Comparison of ENCODE assay signal across 8 cellular contexts in genomic region chr10:3172446-3173172, GRCh38. TPM values are rescaled to one million over a fixed set of nuclear protein-coding genes. Genes with fewer than 3 reads are reported as not detected.
DNase-seq lines count a peak whose midpoint lies in the region; TF ChIP-seq lines count a peak whose summit lies in the region.

PITRM1 (minus strand) TSS chr10:3172782; CDS start chr10:3172772, 10 bp downstream.

- no peak within 1 kb of the TSS for H3T11ph ChIP-seq in H9 (ENCODE audit: low read length)

- no peak within 1 kb of the TSS for H2BK120ac ChIP-seq in H9 (ENCODE audit: low read depth, low read length, poor library complexity, severe bottlenecking)

- H3K27ac ChIP-seq in H9 (ENCODE audit: insufficient read length, low read depth, low read length) (no peak within 1 kb of the TSS), stomach smooth muscle (ENCODE audit: low read length) (peak within 1 kb of the TSS; percentile 55)

- H3K14ac ChIP-seq in H9 (ENCODE audit: insufficient read depth, low read length): 0 out of 2 replicates have a peak within 1 kb of the TSS, but pooled peaks have one; percentile 33

- H3K27ac Mint-ChIP-seq in H9 (peak within 1 kb of the TSS; percentile 70 to 95 (median 84); a peak in 5 of 7 replicates), neural crest cell (ENCODE audit: unreplicated experiment) (peak within 1 kb of the TSS; percentile 73)

- no peak within 1 kb of the TSS for H3K56ac ChIP-seq in H9 (ENCODE audit: insufficient read length, low read depth, low read length)

- no peaks in the 10 kb centered on the region for H3K79me2 ChIP-seq in H9 (ENCODE audit: insufficient read depth, low read length)

- peak within 1 kb of the TSS; percentile 81 for H3K18ac ChIP-seq in H9 (ENCODE audit: insufficient read length, low read depth, low read length)

- DNase-seq in H9 (peak; percentile 99), MG63 (peak; percentile 99), SHP77 treated with DMSO at 0.1 percent for 48 hours (lab: John Stamatoyannopoulos, UW) (peak; percentile 87), activated gamma-delta T cell (lab: John Stamatoyannopoulos, UW) (peak; percentile 98), fibroblast of villous mesenchyme (ENCODE audit: low read depth) (peak; percentile 99), neural crest cell (ENCODE audit: low read depth, low spot score) (peak; percentile 96)

- no peak within 1 kb of the TSS for H2BK15ac ChIP-seq in H9 (ENCODE audit: low read depth, low read length)

- H4K8ac ChIP-seq in H9 (replicated peaks; ENCODE audit: insufficient read length, low read depth, low read length): no peak within 1 kb of the TSS

- H2BK5ac ChIP-seq in H9 (ENCODE audit: insufficient read length, low read length): no peak within 1 kb of the TSS

- H3K9me3 Mint-ChIP-seq in H9: no peaks in the 10 kb centered on the region
- H3K9me3 Mint-ChIP-seq in neural crest cell: peaks cover 3% of the 10 kb centered on the region

- peak within 1 kb of the TSS; percentile 70 for H3K4me2 ChIP-seq in H9 (ENCODE audit: insufficient read depth, insufficient read length, low read length)

- H3K36me3 ChIP-seq in ES-I3 (ENCODE audit: insufficient read depth, low read length) (peaks cover 6% of the 10 kb centered on the region; the same call in 1 of the 2 replicates), MG63 (peaks cover 18% of the 10 kb centered on the region), stomach smooth muscle (ENCODE audit: control insufficient read depth in 2 of 2, insufficient read depth in 2 of 2, low read length in 2 of 2) (peaks cover 14 to 19% of the 10 kb centered on the region in 2 donors)

- no peak within 1 kb of the TSS for H3K23ac ChIP-seq in H9 (ENCODE audit: insufficient read length, low read depth, low read length)

- no peak within 1 kb of the TSS for H4K91ac ChIP-seq in H9 (ENCODE audit: insufficient read length, low read depth, low read length)

- H3K9me3 ChIP-seq in ES-I3 (ENCODE audit: control insufficient read depth, insufficient read depth, low read length): no peaks in the 10 kb centered on the region; the same call in 1 of the 2 replicates
- H3K9me3 ChIP-seq in H9 (ENCODE audit: control insufficient read depth, low read depth, low read length): no peaks in the 10 kb centered on the region
- H3K9me3 ChIP-seq in MG63: no peaks in the 10 kb centered on the region
- no peaks in the 10 kb centered on the region for H3K9me3 ChIP-seq in stomach smooth muscle (ENCODE audit: control insufficient read depth in 2 of 2, low read length in 2 of 2)

- no peaks in the 10 kb centered on the region for H3K79me1 ChIP-seq in H9 (ENCODE audit: insufficient read depth, low read depth, low read length, poor library complexity, severe bottlenecking)

- no peaks in the 10 kb centered on the region for H3K27me3 ChIP-seq in H9 (ENCODE audit: insufficient read depth, low read length)
- peaks cover 10% of the 10 kb centered on the region for H3K27me3 ChIP-seq in MG63
- H3K27me3 ChIP-seq in stomach smooth muscle (ENCODE audit: control insufficient read depth in 1 of 2, insufficient read depth in 2 of 2, low read length in 2 of 2): no peaks in the 10 kb centered on the region

- no peak within 1 kb of the TSS for H2AK5ac ChIP-seq in H9 (ENCODE audit: insufficient read length, low read length)

- H3K23me2 ChIP-seq in H9 (ENCODE audit: insufficient read length, low read depth, low read length, poor library complexity, severe bottlenecking): peaks cover 4% of the 10 kb centered on the region

- no peak within 1 kb of the TSS for H2BK20ac ChIP-seq in H9 (ENCODE audit: low read depth, low read length, poor library complexity, severe bottlenecking)

- no CpG with 5 or more reads among the region's 73 CpGs for WGBS in H9 (ENCODE audit: extremely low coverage, insufficient read length, low lambda C conversion rate)

- H3K36me3 Mint-ChIP-seq in H9 (ENCODE audit: insufficient read depth in 1 of 3, low read depth in 3 of 3): peaks cover 3 to 17% (median 9%) of the 10 kb centered on the region in 3 experiments; a peak in 5 of 7 replicates
- peaks cover 5% of the 10 kb centered on the region for H3K36me3 Mint-ChIP-seq in neural crest cell (ENCODE audit: low read depth)

- H3K4ac ChIP-seq in H9 (ENCODE audit: low read depth, low read length): no peak within 1 kb of the TSS

- no peak within 1 kb of the TSS for H2BK12ac ChIP-seq in H9 (ENCODE audit: insufficient read length, low read depth, low read length)

- no peaks in the 10 kb centered on the region for H4K20me1 ChIP-seq in H9 (ENCODE audit: control insufficient read depth, insufficient read depth, insufficient read length)

- no peak within 1 kb of the TSS for H4K5ac ChIP-seq in H9 (ENCODE audit: insufficient read length, low read depth, low read length)

- no peak for TF ChIP-seq CTCF in H9 (conservative IDR thresholded peaks at IDR 0.05)
- TF ChIP-seq CTCF in fibroblast of villous mesenchyme (IDR thresholded peaks at IDR 0.05; ENCODE audit: insufficient read depth, low read depth, low read length): no peak
- TF ChIP-seq CTCF in neural crest cell (conservative IDR thresholded peaks at IDR 0.05): no peak

- H3K4me3 Mint-ChIP-seq in H9 (peak within 1 kb of the TSS; percentile 82 to 89), neural crest cell (peak within 1 kb of the TSS; percentile 93)

- H3K4me3 ChIP-seq in MG63 (peak within 1 kb of the TSS; percentile 90), fibroblast of villous mesenchyme (ENCODE audit: low read depth, low read length) (peak within 1 kb of the TSS; percentile 88), stomach smooth muscle (ENCODE audit: low read length in 2 of 2) (peak within 1 kb of the TSS; percentile 65 to 84)

- H3K9ac ChIP-seq in ES-I3 (ENCODE audit: low read depth, low read length) (peak within 1 kb of the TSS; percentile 91), H9 (ENCODE audit: extremely low read depth, insufficient read length, low read length) (peak within 1 kb of the TSS; percentile 15), stomach smooth muscle (ENCODE audit: low read length in 2 of 2) (peak within 1 kb of the TSS; percentile 91 to 92)

- no peak within 1 kb of the TSS for H2AFZ ChIP-seq in H9 (ENCODE audit: low read length)

- H3K27me3 Mint-ChIP-seq in H9 (ENCODE audit: low read depth): no peaks in the 10 kb centered on the region
- peaks cover 4% of the 10 kb centered on the region for H3K27me3 Mint-ChIP-seq in neural crest cell (ENCODE audit: low read depth)

- H3K4me1 ChIP-seq in ES-I3 (ENCODE audit: insufficient read depth, low read length): peaks cover 6% of the 10 kb centered on the region; the same call in 1 of the 2 replicates
- 0 out of 2 replicates have a peak, but pooled peaks cover 4% of the 10 kb centered on the region for H3K4me1 ChIP-seq in H9 (ENCODE audit: insufficient read depth, low read length)
- H3K4me1 ChIP-seq in stomach smooth muscle (ENCODE audit: control insufficient read depth, insufficient read depth, low read length): peaks cover 2% of the 10 kb centered on the region

- H3K4me1 Mint-ChIP-seq in H9 (peaks cover 2 to 12% of the 10 kb centered on the region in 2 experiments), neural crest cell (peaks cover 22% of the 10 kb centered on the region)

RNA-seq across cellular contexts. Expression of gene PITRM1, which starts in this region (rescaled TPM):
- total RNA-seq in H9 (2021): 27.8 and 28.8 TPM in 2 replicates
- total RNA-seq in MG63 (2014; rRNA removed; shearing (Covaris generic); ENCODE audit: low replicate concordance): 61.2 and 85.3 TPM in 2 replicates
- total RNA-seq in fibroblast of villous mesenchyme: 84.6 and 88.3 TPM in 2 replicates
- 46.6 and 47.4 TPM in 2 replicates for total RNA-seq in neural crest cell

Comparison
In these comparisons a context has a peak if more than half of its experiments do, and no peak if none do; other contexts are left out.
1. H3K9ac ChIP-seq: peak in every context shown above with its lines; median percentile 92 in stomach smooth muscle; 91 in ES-I3; 15 in H9.